In the genomic region with DNA sequence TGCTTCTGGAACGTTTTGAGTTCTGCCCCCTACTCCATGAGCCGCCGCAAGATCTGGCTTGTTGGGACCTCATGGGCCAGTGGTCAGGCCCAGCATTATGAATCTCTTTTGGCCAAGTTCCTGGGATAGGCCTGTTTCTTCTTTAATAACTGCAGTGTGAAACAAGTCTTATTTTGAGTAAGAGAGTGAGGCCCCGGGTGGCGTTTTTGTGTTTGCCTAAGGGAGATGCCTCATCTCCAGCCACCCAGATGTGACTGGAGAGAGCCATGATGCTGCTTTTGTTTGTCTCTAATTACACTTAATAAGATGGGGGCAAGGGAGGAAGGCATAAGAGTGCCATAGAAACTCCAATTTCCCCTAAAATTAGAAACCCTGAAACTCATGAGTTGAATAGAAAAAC, we compare ENCODE assay signal across 11 cellular contexts. TPM values are rescaled to one million over a fixed set of nuclear protein-coding genes. Genes with fewer than 3 reads are reported as not detected.
DNase-seq lines count a peak whose midpoint lies in the region; ATAC-seq, FAIRE-seq and TF ChIP-seq lines count a peak whose summit lies in the region.
"Had no signal": no experiment of that assay in that cellular context is flagged by ENCODE, and none has a peak within 500 bp of the region (broad histone marks: within the 10 kb centered on the region; RNA-seq: fewer than 3 reads in every experiment).

No MANE protein-coding gene starts in this region.

- BruUV-seq in Caco-2 (replicated peaks; lab: Mats Ljungman, UMichigan) (TSS peak; percentile 77), GM12878 (replicated peaks; lab: Mats Ljungman, UMichigan) (TSS peak; percentile 88)

- no peak for TF ChIP-seq RAD21 in GM12878 (IDR thresholded peaks at IDR 0.05; ENCODE audit: insufficient read depth, low read depth, low read length)

- H3K79me2 ChIP-seq in GM12878 (ENCODE audit: control insufficient read depth, insufficient read depth, low read length): peaks cover 51% of the 10 kb centered on the region

- H3K4me1 Mint-ChIP-seq in Caco-2 (ENCODE audit: low read depth, unreplicated experiment) (peaks cover 79% of the 10 kb centered on the region), progenitor cell of endocrine pancreas (ENCODE audit: low read depth) (peaks cover 69% of the 10 kb centered on the region)

- CTCF ChIA-PET in Caco-2 (lab: Charles Lee): interaction anchor here (0.9 to 6.0 kb wide), 9 partner anchors 10 to 106 kb away, joined by 3 to 87 read pairs (median 10); a partner anchor contains a TSS
- CTCF ChIA-PET in GM12878 (lab: Yijun Ruan, JAX): interaction anchor here (0.6 to 4.0 kb wide), 13 partner anchors 10 to 292 kb away, joined by 3 to 25 read pairs (median 3); no protein-coding TSS in a partner anchor

- H3K4me3 Mint-ChIP-seq in Caco-2 (ENCODE audit: unreplicated experiment) (peak overlapping the region; percentile 82), progenitor cell of endocrine pancreas (ENCODE audit: low read depth) (no peak overlapping the region)
- H3K4me3 Mint-ChIP-seq: effector memory CD8-positive, alpha-beta T cell had no signal

- H3K27me3 ChIP-seq in Caco-2 (replicated peaks; ENCODE audit: control insufficient read depth, insufficient read depth, low read length) (no peaks in the 10 kb centered on the region), GM12878 (replicated peaks in 1 of 2; ENCODE audit: control insufficient read depth in 2 of 2, insufficient read depth in 2 of 2, low read length in 1 of 2) (no peaks in the 10 kb centered on the region), right atrium auricular region (no peaks in the 10 kb centered on the region)

- H3K36me3 ChIP-seq in Caco-2 (ENCODE audit: control insufficient read depth, insufficient read depth, low read length): peaks cover 5% of the 10 kb centered on the region; the same call in 1 of the 2 replicates
- peaks cover 3 to 9% of the 10 kb centered on the region in 2 experiments; a peak in 3 of 4 replicates for H3K36me3 ChIP-seq in GM12878 (ENCODE audit: control insufficient read depth in 2 of 2, insufficient read depth in 2 of 2, low read length in 1 of 2)
- H3K36me3 ChIP-seq in right atrium auricular region: no peaks in the 10 kb centered on the region

- no peak for TF ChIP-seq EP300 in GM12878 (IDR thresholded peaks at IDR 0.05; ENCODE audit: borderline replicate concordance in 1 of 2, control insufficient read depth in 1 of 2, low read depth in 2 of 2, low read length in 2 of 2)

- SMC1A ChIA-PET in GM12878 (lab: Charles Lee; ENCODE audit: uncharacterized antibody, unreplicated experiment): interaction anchor here (1.0 to 11.6 kb wide), 11 partner anchors 10 to 257 kb away, joined by 3 to 139 read pairs (median 9); no protein-coding TSS in a partner anchor

- H3K27me3 Mint-ChIP-seq in Caco-2 (ENCODE audit: insufficient read depth, unreplicated experiment) (no peaks in the 10 kb centered on the region), progenitor cell of endocrine pancreas (no peaks in the 10 kb centered on the region)
- H3K27me3 Mint-ChIP-seq: effector memory CD8-positive, alpha-beta T cell had no signal

- no peaks in the 10 kb centered on the region for H4K20me1 ChIP-seq in GM12878 (ENCODE audit: control insufficient read depth, insufficient read depth)

- H3K36me3 Mint-ChIP-seq in Caco-2 (ENCODE audit: insufficient read depth, unreplicated experiment) (peaks cover 58% of the 10 kb centered on the region), progenitor cell of endocrine pancreas (ENCODE audit: insufficient read depth) (peaks cover 9% of the 10 kb centered on the region)

- DNase-seq in Caco-2: no peak
- no peak for DNase-seq in GM12878 (ENCODE audit: low read depth, low spot score)
- DNase-seq in progenitor cell of endocrine pancreas (ENCODE audit: low spot score, unreplicated experiment): no peak
- DNase-seq in right atrium auricular region (ENCODE audit: low spot score): no peak
- no peak for DNase-seq in caudate nucleus (lab: John Stamatoyannopoulos, UW)
- no peak for DNase-seq in NCI-H82 treated with DMSO at 0.1 percent for 48 hours (lab: John Stamatoyannopoulos, UW; ENCODE audit: unreplicated experiment)
- no peak for DNase-seq in D341Med (ENCODE audit: low spot score)
- DNase-seq: C1 segment of cervical spinal cord; effector memory CD8-positive, alpha-beta T cell; Right ventricle myocardium superior had no signal

- H3K27ac Mint-ChIP-seq in Caco-2 (ENCODE audit: unreplicated experiment) (peak overlapping the region; percentile 92), progenitor cell of endocrine pancreas (peak overlapping the region; percentile 99)

- H3K9me3 Mint-ChIP-seq in Caco-2 (ENCODE audit: unreplicated experiment) (peaks cover 22% of the 10 kb centered on the region), progenitor cell of endocrine pancreas (ENCODE audit: low read depth) (peaks cover 3% of the 10 kb centered on the region)
- H3K9me3 Mint-ChIP-seq: effector memory CD8-positive, alpha-beta T cell had no signal

- peak overlapping the region; percentile 80 for H3K27ac ChIP-seq in GM12878 (ENCODE audit: control insufficient read depth, insufficient read depth)
- H3K27ac ChIP-seq in right atrium auricular region: no peak overlapping the region
- no peak overlapping the region for H3K27ac ChIP-seq in caudate nucleus (ENCODE audit: low read depth, low read length)

- peak overlapping the region; percentile 67 for H3K9ac ChIP-seq in GM12878 (ENCODE audit: control insufficient read depth, insufficient read depth, low read length)

- FAIRE-seq in GM12878 (lab: Jason Lieb, UNC): no peak

- in situ Hi-C loops in GM12878 (cut with MboI): loop anchor here (25.0 kb wide), 2 partner anchors 1066 to 1391 kb away; a partner anchor contains a TSS

- POLR2A ChIA-PET in Caco-2 (lab: Charles Lee) (no interaction called here), GM12878 (lab: Charles Lee) (interaction anchor here (0.5 to 2.0 kb wide), 12 partner anchors 8 to 161 kb away, joined by 3 to 11 read pairs (median 5); no protein-coding TSS in a partner anchor)

- RAD21 ChIA-PET in GM12878 (lab: Charles Lee; ENCODE audit: unreplicated experiment): interaction anchor here (0.9 to 4.9 kb wide), 11 partner anchors 10 to 50 kb away, joined by 4 to 20 read pairs (median 10); no protein-coding TSS in a partner anchor

- H3K9me3 ChIP-seq in Caco-2: peaks cover 10% of the 10 kb centered on the region
- peaks cover 4% of the 10 kb centered on the region; the same call in 2 of the 3 replicates for H3K9me3 ChIP-seq in GM12878 (replicated peaks; ENCODE audit: control insufficient read depth, insufficient read depth, low read length)
- H3K9me3 ChIP-seq in right atrium auricular region: no peaks in the 10 kb centered on the region

- WGBS in GM12878 (ENCODE audit: insufficient coverage, insufficient replicate concordance, low lambda C conversion rate, missing lambda C conversion rate): under 1% methylated on average over 5 of the region's 5 CpGs

- intact Hi-C loops in Caco-2 (cut with micrococcal nuclease; ENCODE audit: unreplicated experiment): loop anchor here (1.0 to 10.0 kb wide), 2 partner anchors 261 to 349 kb away; no protein-coding TSS in a partner anchor
- intact Hi-C loops in GM12878 (cut with micrococcal nuclease; ENCODE audit: unreplicated experiment): loop anchor here (1.0 to 5.0 kb wide), 2 partner anchors 10 to 34 kb away; no protein-coding TSS in a partner anchor

- peak overlapping the region; percentile 87 for H3K4me2 ChIP-seq in GM12878 (ENCODE audit: control insufficient read depth, insufficient read depth)

- H3K4me1 ChIP-seq in Caco-2 (peaks cover 80% of the 10 kb centered on the region), GM12878 (ENCODE audit: control insufficient read depth, insufficient read depth, low read length) (peaks cover 43% of the 10 kb centered on the region), right atrium auricular region (peaks cover 0 to 31% of the 10 kb centered on the region in 2 donors)

- H3K4me3 ChIP-seq in Caco-2 (ENCODE audit: low read depth, low read length) (no peak overlapping the region), GM12878 (peak overlapping the region; percentile 55), right atrium auricular region (no peak overlapping the region)

- H2AFZ ChIP-seq in GM12878 (ENCODE audit: control insufficient read depth, low read depth, low read length): no peak overlapping the region; the same call in 1 of the 2 replicates

- peak; percentile 22 for ATAC-seq in GM21447 (IDR thresholded peaks at IDR 0.05; ENCODE audit: unreplicated experiment)
- ATAC-seq in GM12878: peak; percentile 62
- ATAC-seq: effector memory CD8-positive, alpha-beta T cell had no signal

- TF ChIP-seq POLR2A in GM12878 (IDR thresholded peaks at IDR 0.05; ENCODE audit: low read depth, low read length): no peak

- TF ChIP-seq CTCF in Caco-2 (IDR thresholded peaks at IDR 0.05; ENCODE audit: insufficient read depth in 1 of 2, low read depth in 1 of 2, low read length in 1 of 2, severe bottlenecking in 1 of 2, unreplicated experiment in 1 of 2): no peak
- no peak for TF ChIP-seq CTCF in GM12878 (IDR thresholded peaks at IDR 0.05 in 2 of 3, conservative IDR thresholded peaks at IDR 0.05 in 1 of 3; ENCODE audit: control insufficient read depth in 2 of 3, extremely low read depth in 1 of 3, insufficient read depth in 1 of 3, low read depth in 3 of 3, low read length in 3 of 3)
- TF ChIP-seq CTCF in progenitor cell of endocrine pancreas (IDR thresholded peaks at IDR 0.05; ENCODE audit: unreplicated experiment): no peak
- no peak for TF ChIP-seq CTCF in right atrium auricular region (IDR thresholded peaks at IDR 0.05)

TF ChIP-seq in GM12878, 131 proteins besides CTCF, POLR2A, EP300 and RAD21 (continues in another document):
- TF ChIP-seq MEF2B (IDR thresholded peaks at IDR 0.05; ENCODE audit: partially characterized antibody, poor library complexity, severe bottlenecking): no peak

RNA-seq across cellular contexts. Expression of a gene that starts 39.8 kb away (rescaled TPM):
- total RNA-seq in Caco-2 (2022): 88.9 and 91.5 TPM in 2 replicates
- 502 and 598 TPM in 2 replicates for total RNA-seq in GM12878 (2013; cell fraction: nucleolus; rRNA removed)
- 21.4 and 26.1 TPM in 2 replicates for total RNA-seq in GM12878 (2014; rRNA removed)
- total RNA-seq in GM12878 (2014; rRNA removed; fragmentation: Illumina TruSeq; extraction: Trizol): 19.7 and 20.1 TPM in 2 replicates
- 60.7 and 64.9 TPM in 2 replicates for total RNA-seq in GM12878 (2021)
- polyA plus RNA-seq in GM12878 (2011; ENCODE audit: low read depth): 9.6 TPM
- 48.2 and 66.6 TPM in 2 replicates for polyA plus RNA-seq in GM12878 (2011; rRNA removed)
- 61.2 and 63.3 TPM in 2 replicates for polyA plus RNA-seq in GM12878 (2011; cell fraction: cytosol; rRNA removed)
- polyA plus RNA-seq in GM12878 (2011; cell fraction: nucleus; rRNA removed): 337 and 354 TPM in 2 replicates
- 14.1 and 24.0 TPM in 2 replicates for polyA plus RNA-seq in GM12878 (2012)
- 29.2 and 44.1 TPM in 2 replicates for polyA plus RNA-seq in GM12878 (2014; fragmentation: Illumina TruSeq; extraction: Trizol)
- polyA plus RNA-seq in GM12878 (2014; fragmentation: Nextera tagmentation; extraction: Ambion mirVana): 1 to 10 TPM in 1 of 2 experiments, under 1 TPM in 1; 0.97 to 1.7 TPM
- polyA plus RNA-seq in GM12878 (2014; rRNA removed): 44.7 and 47.2 TPM in 2 replicates
- 10 to 100 TPM; 17.5 to 18.3 TPM for polyA plus RNA-seq in GM12878 (2016; fragmentation: Nextera tagmentation; extraction: Ambion mirVana)
- polyA minus RNA-seq in GM12878 (2011; rRNA and poly(A)+ RNA removed): 99.3 and 144 TPM in 2 replicates
- polyA minus RNA-seq in GM12878 (2011; cell fraction: cytosol; rRNA and poly(A)+ RNA removed): 35.6 and 42.5 TPM in 2 replicates
- polyA minus RNA-seq in GM12878 (2011; cell fraction: nucleus; rRNA and poly(A)+ RNA removed): 107 and 177 TPM in 2 replicates
- 66.2 and 70.1 TPM in 2 replicates for total RNA-seq in progenitor cell of endocrine pancreas
- total RNA-seq in right atrium auricular region: 10 to 100 TPM in 1 of 2 donors, 1 to 10 TPM in 1; 7.9 to 10.2 TPM
